8 cellular contexts compared by ENCODE assay signal in genomic region chr6:158290659-158291058, GRCh38. TPM values are rescaled to one million over a fixed set of nuclear protein-coding genes. Genes with fewer than 3 reads are reported as not detected.
DNase-seq lines count a peak whose midpoint lies in the region; ATAC-seq and TF ChIP-seq lines count a peak whose summit lies in the region.

No MANE protein-coding gene starts in this region.

- H3K9me3 Mint-ChIP-seq in activated CD8-positive, alpha-beta T cell treated with anti-CD3 and anti-CD28 coated beads for 36 hours: no peaks in the 10 kb centered on the region
- H3K9me3 Mint-ChIP-seq in nephron progenitor cell (peaks cover 27% of the 10 kb centered on the region), neural progenitor cell (peaks cover 2% of the 10 kb centered on the region)

- H3K27me3 ChIP-seq in right cardiac atrium (ENCODE audit: control insufficient read depth, insufficient read depth): no peaks in the 10 kb centered on the region
- no peaks in the 10 kb centered on the region for H3K27me3 ChIP-seq in neural progenitor cell

- H2AFZ ChIP-seq in neural progenitor cell (replicated peaks): no peak overlapping the region

- POLR2A ChIA-PET in activated CD8-positive, alpha-beta T cell treated with anti-CD3 and anti-CD28 coated beads for 36 hours (lab: Charles Lee): no interaction called here

- no peak overlapping the region for H3K4me2 ChIP-seq in neural progenitor cell

- H3K4me3 ChIP-seq in right cardiac atrium (ENCODE audit: low read length) (no peak overlapping the region), neural progenitor cell (no peak overlapping the region)

- peak overlapping the region; percentile 91 for H3K27ac Mint-ChIP-seq in activated CD8-positive, alpha-beta T cell treated with anti-CD3 and anti-CD28 coated beads for 36 hours
- peak overlapping the region; percentile 61 for H3K27ac Mint-ChIP-seq in nephron progenitor cell
- no peak overlapping the region for H3K27ac Mint-ChIP-seq in neural progenitor cell

- no peaks in the 10 kb centered on the region for H3K27me3 Mint-ChIP-seq in activated CD8-positive, alpha-beta T cell treated with anti-CD3 and anti-CD28 coated beads for 36 hours
- H3K27me3 Mint-ChIP-seq in nephron progenitor cell (ENCODE audit: low read depth, poor library complexity): no peaks in the 10 kb centered on the region
- H3K27me3 Mint-ChIP-seq in neural progenitor cell (ENCODE audit: insufficient read depth, low read depth): no peaks in the 10 kb centered on the region

- peaks cover 38% of the 10 kb centered on the region for H3K4me1 Mint-ChIP-seq in activated CD8-positive, alpha-beta T cell treated with anti-CD3 and anti-CD28 coated beads for 36 hours (ENCODE audit: low read depth)
- H3K4me1 Mint-ChIP-seq in nephron progenitor cell (peaks cover 28% of the 10 kb centered on the region), neural progenitor cell (peaks cover 1% of the 10 kb centered on the region)

- H3K9me3 ChIP-seq in right cardiac atrium (ENCODE audit: control insufficient read depth, low read length) (no peaks in the 10 kb centered on the region), neural progenitor cell (ENCODE audit: low read depth) (peaks cover 4% of the 10 kb centered on the region)

- H3F3A ChIP-seq in neural progenitor cell (ENCODE audit: low read depth): peaks cover 3% of the 10 kb centered on the region

- WGBS in right cardiac atrium: 86% methylated on average over 3 of the region's 3 CpGs

- peak; percentile 82 for DNase-seq in activated CD8-positive, alpha-beta T cell treated with anti-CD3 and anti-CD28 coated beads for 36 hours
- DNase-seq in nephron progenitor cell (no peak), right cardiac atrium (no peak), caudate nucleus (lab: John Stamatoyannopoulos, UW) (no peak), DMS79 treated with DMSO at 0.1 percent for 48 hours (lab: John Stamatoyannopoulos, UW) (no peak), neural progenitor cell (ENCODE audit: low spot score) (no peak)

- H3K4me1 ChIP-seq in right cardiac atrium (ENCODE audit: control insufficient read depth, insufficient read depth, low read length): peaks cover 1% of the 10 kb centered on the region
- H3K4me1 ChIP-seq in neural progenitor cell: peaks cover 7% of the 10 kb centered on the region

- no peak overlapping the region for H3K9ac ChIP-seq in neural progenitor cell

- CTCF ChIA-PET in activated CD8-positive, alpha-beta T cell treated with anti-CD3 and anti-CD28 coated beads for 36 hours (lab: Charles Lee): interaction anchor here (0.6 to 2.2 kb wide), 2 partner anchors 59 to 70 kb away, joined by 3 to 11 read pairs; no protein-coding TSS in a partner anchor

- no peak overlapping the region for H3K27ac ChIP-seq in right cardiac atrium (ENCODE audit: low read length)
- no peak overlapping the region for H3K27ac ChIP-seq in caudate nucleus (ENCODE audit: low read depth, low read length)
- H3K27ac ChIP-seq in neural progenitor cell: no peak overlapping the region

- ATAC-seq in GM19351 (IDR thresholded peaks at IDR 0.05; ENCODE audit: unreplicated experiment) (peak; percentile 81), HG03280 (IDR thresholded peaks at IDR 0.05; ENCODE audit: unreplicated experiment) (peak; percentile 84), right cardiac atrium (no peak)
- peak; percentile 99 for ATAC-seq in activated CD8-positive, alpha-beta T cell treated with anti-CD3 and anti-CD28 coated beads for 36 hours

- H3K36me3 Mint-ChIP-seq in activated CD8-positive, alpha-beta T cell treated with anti-CD3 and anti-CD28 coated beads for 36 hours (ENCODE audit: low read depth): peaks cover 2% of the 10 kb centered on the region
- peaks cover 89% of the 10 kb centered on the region for H3K36me3 Mint-ChIP-seq in nephron progenitor cell (ENCODE audit: low read depth)
- peaks cover 41% of the 10 kb centered on the region for H3K36me3 Mint-ChIP-seq in neural progenitor cell

- TF ChIP-seq CTCF in activated CD8-positive, alpha-beta T cell treated with anti-CD3 and anti-CD28 coated beads for 36 hours (IDR thresholded peaks at IDR 0.05): no peak
- TF ChIP-seq CTCF in nephron progenitor cell (IDR thresholded peaks at IDR 0.05) (no peak), neural progenitor cell (IDR thresholded peaks at IDR 0.05) (no peak)

- H4K20me1 ChIP-seq in neural progenitor cell (ENCODE audit: low read depth): no peaks in the 10 kb centered on the region

- intact Hi-C loops in activated CD8-positive, alpha-beta T cell treated with anti-CD3 and anti-CD28 coated beads for 36 hours (cut with micrococcal nuclease): loop anchor here (1.0 kb wide), 1 partner anchor 19 kb away; no protein-coding TSS in a partner anchor
- intact Hi-C loops in right cardiac atrium (cut with DNase I): no loop called here

- peak overlapping the region; percentile 62 for H3K4me3 Mint-ChIP-seq in activated CD8-positive, alpha-beta T cell treated with anti-CD3 and anti-CD28 coated beads for 36 hours
- H3K4me3 Mint-ChIP-seq in nephron progenitor cell (no peak overlapping the region), neural progenitor cell (no peak overlapping the region)

- H3K79me2 ChIP-seq in neural progenitor cell (ENCODE audit: low read depth): peaks cover 83% of the 10 kb centered on the region

- peaks cover 10% of the 10 kb centered on the region for H3K36me3 ChIP-seq in neural progenitor cell

RNA-seq across cellular contexts. Expression of gene TULP4, which starts 21.6 kb away (rescaled TPM):
- total RNA-seq in activated CD8-positive, alpha-beta T cell treated with anti-CD3 and anti-CD28 coated beads for 36 hours: 10 to 100 TPM; 18.4 to 18.5 TPM
- total RNA-seq in right cardiac atrium (100 to 1,000 TPM; 166 to 228 (median 174) TPM), neural progenitor cell (ENCODE audit: low replicate concordance) (143 and 252 TPM in 2 replicates)
- 14.7 TPM for polyA plus RNA-seq in right cardiac atrium

Comparison
In these comparisons a context has a peak if more than half of its experiments do, and no peak if none do; other contexts are left out.
1. ATAC-seq: peak in GM19351 (single experiment), HG03280 (single experiment) and activated CD8-positive, alpha-beta T cell treated with anti-CD3 and anti-CD28 coated beads for 36 hours (single experiment); none in right cardiac atrium (0 of 2).